ENCODE assay signal across 13 cellular contexts in genomic region chr9:95107001-95107749, GRCh38.
A peak's percentile ranks its signal among the peaks of the same experiment; 100 is the strongest.
DNase-seq lines count a peak whose midpoint lies in the region; ATAC-seq and TF ChIP-seq lines count a peak whose summit lies in the region.
"Had no signal": no experiment of that assay in that cellular context is flagged by ENCODE, and none has a peak within 500 bp of the region (broad histone marks: within the 10 kb centered on the region; RNA-seq: fewer than 3 reads in every experiment).

No MANE protein-coding gene starts in this region.

- H3K4me1 ChIP-seq in suprapubic skin, result peaks cover 44% of the 10 kb centered on the region

- TF ChIP-seq CTCF in RWPE1 (conservative IDR thresholded peaks at IDR 0.05; ENCODE audit: low read depth) (no peak), suprapubic skin (IDR thresholded peaks at IDR 0.05) (no peak)

- POLR2A ChIA-PET in RWPE1 (lab: Yijun Ruan, JAX; ENCODE audit: low non-redundant PET), result no interaction called here

- TF ChIP-seq POLR2A in suprapubic skin (IDR thresholded peaks at IDR 0.05), result no peak

- H3K27ac ChIP-seq in RWPE1, result peak overlapping the region; percentile 49
- H3K27ac ChIP-seq in suprapubic skin, result peak overlapping the region; percentile 51
- H3K27ac ChIP-seq: neutrophil had no signal

- no peak for ATAC-seq in left colon
- ATAC-seq: GM12878 had no signal

- CTCF ChIA-PET in RWPE1 (lab: Yijun Ruan, JAX), result interaction anchor here (0.5 to 1.6 kb wide), 2 partner anchors 20 to 80 kb away, joined by 4 to 5 read pairs; no protein-coding TSS in a partner anchor

- WGBS in suprapubic skin, result 87% methylated on average over 18 of the region's 18 CpGs

- no peaks in the 10 kb centered on the region for H3K9me3 ChIP-seq in suprapubic skin
- H3K9me3 ChIP-seq: neutrophil had no signal

- DNase-seq in RWPE1 (ENCODE audit: low spot score) (no peak), dermis blood vessel endothelial cell (peak; percentile 79), medulla oblongata (ENCODE audit: extremely low spot score) (peak; percentile 80), suprapubic skin (ENCODE audit: low spot score in 2 of 2) (peak; percentile 53 to 59), left colon (no peak), LoVo (ENCODE audit: low spot score) (no peak), EL (no peak), NCI-H2107 (lab: John Stamatoyannopoulos, UW) (no peak)
- DNase-seq: activated CD8-positive, alpha-beta memory T cell treated with anti-CD3 and anti-CD28 coated beads, Interleukin-2, amount 50 U/mL, for 4 hours; NCI-H82; T-helper 2 cell had no signal

- no peak for TF ChIP-seq EP300 in suprapubic skin (IDR thresholded peaks at IDR 0.05)

- no peak overlapping the region for H3K4me3 ChIP-seq in suprapubic skin
- H3K4me3 ChIP-seq: GM12878 had no signal

- H3K36me3 ChIP-seq in suprapubic skin, result peaks cover 49% of the 10 kb centered on the region
- H3K36me3 ChIP-seq: neutrophil had no signal

- H3K27me3 ChIP-seq in suprapubic skin, result no peaks in the 10 kb centered on the region
- H3K27me3 ChIP-seq: neutrophil had no signal

- intact Hi-C loops in left colon (cut with DNase I, micrococcal nuclease), result no loop called here

Comparison
In these comparisons a context has a peak if more than half of its experiments do, and no peak if none do; other contexts are left out.
1. DNase-seq: peak in dermis blood vessel endothelial cell (single experiment), medulla oblongata (single experiment) and suprapubic skin (2 of 2); none in RWPE1 (single experiment), left colon (0 of 2), LoVo (single experiment), EL (single experiment) and NCI-H2107 (single experiment).